17 cellular contexts compared by ENCODE assay signal in genomic region chr1:19757641-19758040, GRCh38. TPM values are rescaled to one million over a fixed set of nuclear protein-coding genes. Genes with fewer than 3 reads are reported as not detected.
DNase-seq lines count a peak whose midpoint lies in the region; ATAC-seq and TF ChIP-seq lines count a peak whose summit lies in the region.
"Had no signal": no experiment of that assay in that cellular context is flagged by ENCODE, and none has a peak within 500 bp of the region (broad histone marks: within the 10 kb centered on the region; RNA-seq: fewer than 3 reads in every experiment).

No MANE protein-coding gene starts in this region.

- BruUV-seq in HCT116 (replicated peaks; lab: Mats Ljungman, UMichigan), result no TSS peak

- no peaks in the 10 kb centered on the region for H3K36me3 ChIP-seq in HCT116 (ENCODE audit: control insufficient read depth in 1 of 2, insufficient read depth in 2 of 2, low read length in 2 of 2)
- H3K36me3 ChIP-seq in adrenal gland (replicated peaks in 1 of 2), result peaks cover 0 to 12% of the 10 kb centered on the region in 2 donors
- H3K36me3 ChIP-seq in mesenchymal stem cell (ENCODE audit: control insufficient read depth in 1 of 2, insufficient read depth in 2 of 2, low read depth in 1 of 2, low read length in 2 of 2), result peaks cover 16 to 22% of the 10 kb centered on the region in 2 experiments
- H3K36me3 ChIP-seq: MG63 had no signal

- no peak overlapping the region for H3K18ac ChIP-seq in mesenchymal stem cell (ENCODE audit: low read depth in 1 of 2, low read length in 2 of 2)

- H3K9ac ChIP-seq in HCT116 (ENCODE audit: low read length), result 0 out of 2 replicates have a peak overlapping the region, but pooled peaks have one; percentile 2
- peak overlapping the region; percentile 10 for H3K9ac ChIP-seq in mesenchymal stem cell (ENCODE audit: low read length)

- H3K4me3 ChIP-seq in HCT116 (replicated peaks in 1 of 2; ENCODE audit: low read depth in 1 of 2, low read length in 2 of 2) (no peak overlapping the region), adrenal gland (no peak overlapping the region), mesenchymal stem cell (ENCODE audit: insufficient read depth in 1 of 2, low read depth in 1 of 2, low read length in 2 of 2) (no peak overlapping the region)
- H3K4me3 ChIP-seq: GM12878, MG63, PC-9 had no signal

- no peak overlapping the region for H2BK15ac ChIP-seq in mesenchymal stem cell (ENCODE audit: low read depth, poor library complexity, severe bottlenecking)

- no peak overlapping the region for H3K4ac ChIP-seq in mesenchymal stem cell (ENCODE audit: low read depth in 1 of 2, low read length in 2 of 2)

- H4K91ac ChIP-seq in mesenchymal stem cell (ENCODE audit: low read length), result no peak overlapping the region

- H3K79me1 ChIP-seq in mesenchymal stem cell (replicated peaks; ENCODE audit: low read length, poor library complexity, severe bottlenecking), result peaks cover 2% of the 10 kb centered on the region

- H2BK12ac ChIP-seq in mesenchymal stem cell (ENCODE audit: low read length in 2 of 2), result no peak overlapping the region

- no peaks in the 10 kb centered on the region for H3K27me3 ChIP-seq in HCT116 (ENCODE audit: insufficient read depth, low read length)
- H3K27me3 ChIP-seq in adrenal gland, result no peaks in the 10 kb centered on the region
- H3K27me3 ChIP-seq in mesenchymal stem cell (ENCODE audit: control insufficient read depth in 1 of 2, insufficient read depth in 1 of 2, low read length in 2 of 2), result no peaks in the 10 kb centered on the region
- H3K27me3 ChIP-seq: MG63 had no signal

- POLR2A ChIA-PET in HCT116 (lab: Charles Lee), result no interaction called here

- TF ChIP-seq POLR2A in HCT116 (IDR thresholded peaks at IDR 0.05; ENCODE audit: borderline replicate concordance, extremely low read depth, insufficient read depth, insufficient read length), result no peak
- TF ChIP-seq POLR2A in adrenal gland (IDR thresholded peaks at IDR 0.05), result no peak

- no peak overlapping the region for H3K23ac ChIP-seq in mesenchymal stem cell (ENCODE audit: low read length in 2 of 2)

- 81 to 92% (median 86%) methylated on average over 4 of the region's 4 CpGs for WGBS in adrenal gland, 4 donors
- 87% methylated on average over 4 of the region's 4 CpGs for WGBS in mesenchymal stem cell

- RAD21 ChIA-PET in HCT116 (lab: Charles Lee; ENCODE audit: low non-redundant PET in 1 of 2, low total read pairs in 2 of 2, uncharacterized antibody in 2 of 2, unreplicated experiment in 2 of 2), result no interaction called here

- H3K14ac ChIP-seq in mesenchymal stem cell (ENCODE audit: low read length in 2 of 2), result no peak overlapping the region

- CTCF ChIA-PET in HCT116 (lab: Charles Lee), result no interaction called here

- H2BK5ac ChIP-seq in mesenchymal stem cell (ENCODE audit: low read depth, low read length, poor library complexity, severe bottlenecking), result no peak overlapping the region

- DNase-seq in HCT116 (ENCODE audit: low read depth, low spot score) (no peak), adrenal gland (no peak), mesenchymal stem cell (no peak), omental fat pad (ENCODE audit: low spot score) (no peak), retina (no peak), left cardiac atrium (no peak), T-helper 1 cell (no peak)
- DNase-seq: C1 segment of cervical spinal cord, KG1, NCI-H1105, NCI-H1694 treated with DMSO at 0.1 percent for 48 hours, NCI-H345, NCI-H69 had no signal

- H3K4me1 ChIP-seq in HCT116 (ENCODE audit: control insufficient read depth in 1 of 2, insufficient read depth in 2 of 2, low read length in 2 of 2) (peaks cover 12 to 30% of the 10 kb centered on the region in 2 experiments), adrenal gland (replicated peaks in 1 of 2) (peaks cover 0 to 12% of the 10 kb centered on the region in 2 donors), mesenchymal stem cell (ENCODE audit: control insufficient read depth, insufficient read depth, low read depth, low read length) (peaks cover 18% of the 10 kb centered on the region)

- intact Hi-C loops in HCT116 (cut with micrococcal nuclease) (no loop called here), adrenal gland (cut with DNase I) (no loop called here), left cardiac atrium (cut with DNase I) (no loop called here)

- H3K27ac ChIP-seq in HCT116 (ENCODE audit: low read depth, low read length), result no peak overlapping the region
- peak overlapping the region in 3 of 5 donors; percentile 69 to 86 (median 84) for H3K27ac ChIP-seq in adrenal gland
- no peak overlapping the region for H3K27ac ChIP-seq in mesenchymal stem cell (ENCODE audit: low read length, poor library complexity, severe bottlenecking)
- H3K27ac ChIP-seq: HL-60, PC-9 had no signal

- no peak overlapping the region for H2AK5ac ChIP-seq in mesenchymal stem cell (ENCODE audit: low read length, severe bottlenecking)

- H3K79me2 ChIP-seq in HCT116 (ENCODE audit: insufficient read depth, low read length), result no peaks in the 10 kb centered on the region

- TF ChIP-seq CTCF in HCT116 (IDR thresholded peaks at IDR 0.05 in 2 of 3, conservative IDR thresholded peaks at IDR 0.05 in 1 of 3; ENCODE audit: borderline replicate concordance in 1 of 3, insufficient read depth in 1 of 3, low read depth in 2 of 3, low read length in 2 of 3) (no peak), adrenal gland (IDR thresholded peaks at IDR 0.05) (no peak), omental fat pad (IDR thresholded peaks at IDR 0.05) (no peak)

- TF ChIP-seq RAD21 in HCT116 (IDR thresholded peaks at IDR 0.05; ENCODE audit: low read depth), result no peak

- no peak overlapping the region for H2BK120ac ChIP-seq in mesenchymal stem cell (ENCODE audit: low read depth, low read length)

- H3K9me3 ChIP-seq in HCT116 (ENCODE audit: control insufficient read depth in 1 of 2, insufficient read depth in 1 of 2, low read depth in 1 of 2, low read length in 2 of 2) (no peaks in the 10 kb centered on the region), adrenal gland (replicated peaks in 1 of 3) (no peaks in the 10 kb centered on the region), mesenchymal stem cell (ENCODE audit: control insufficient read depth, low read length) (no peaks in the 10 kb centered on the region)
- H3K9me3 ChIP-seq: MG63 had no signal

- H3K9me2 ChIP-seq in HCT116 (ENCODE audit: insufficient read depth), result no peaks in the 10 kb centered on the region

- ATAC-seq in HCT116 (no peak), omental fat pad (ENCODE audit: low FRiP score) (no peak), left cardiac atrium (no peak)
- ATAC-seq: GM12878 had no signal

- H2AFZ ChIP-seq in HCT116 (ENCODE audit: low read depth, low read length, poor library complexity, severe bottlenecking) (no peak overlapping the region), mesenchymal stem cell (ENCODE audit: low read depth, low read length) (no peak overlapping the region)
- H2AFZ ChIP-seq: PC-9 had no signal

- H4K20me1 ChIP-seq in HCT116 (ENCODE audit: insufficient read depth), result no peaks in the 10 kb centered on the region

- H3K4me2 ChIP-seq in HCT116 (ENCODE audit: low read length), result peak overlapping the region; percentile 55; the same call in 1 of the 2 replicates
- no peak overlapping the region for H3K4me2 ChIP-seq in mesenchymal stem cell (ENCODE audit: low read length, poor library complexity, severe bottlenecking)
- H3K4me2 ChIP-seq: PC-9 had no signal

- H4K8ac ChIP-seq in mesenchymal stem cell (ENCODE audit: low read length), result no peak overlapping the region

TF ChIP-seq in HCT116, 20 proteins besides CTCF, POLR2A, EP300 and RAD21 (continues in another document):
- TF ChIP-seq MAX (IDR thresholded peaks at IDR 0.05), result no peak
- TF ChIP-seq EZH2 (IDR thresholded peaks at IDR 0.05), result no peak
- TF ChIP-seq SP1 (IDR thresholded peaks at IDR 0.05; ENCODE audit: low read depth), result no peak
- TF ChIP-seq ELF1 (IDR thresholded peaks at IDR 0.05; ENCODE audit: borderline replicate concordance, low read depth), result no peak
- no peak for TF ChIP-seq EGR1 (IDR thresholded peaks at IDR 0.05; ENCODE audit: low read depth)
- TF ChIP-seq FOSL1 (IDR thresholded peaks at IDR 0.05; ENCODE audit: low read depth), result no peak
- no peak for TF ChIP-seq ATF3 (IDR thresholded peaks at IDR 0.05)
- TF ChIP-seq SRF (IDR thresholded peaks at IDR 0.05; ENCODE audit: low read depth), result no peak
- TF ChIP-seq ZNF274 (IDR thresholded peaks at IDR 0.05; ENCODE audit: low read depth, low read length), result no peak
- TF ChIP-seq TCF7L2 (IDR thresholded peaks at IDR 0.05; ENCODE audit: borderline replicate concordance, extremely low read depth, insufficient read depth, insufficient read length), result no peak
- TF ChIP-seq CBX3 (IDR thresholded peaks at IDR 0.05; ENCODE audit: low read depth), result no peak
- no peak for TF ChIP-seq JUND (IDR thresholded peaks at IDR 0.05)
- no peak for TF ChIP-seq POLR2AphosphoS5 (IDR thresholded peaks at IDR 0.05; ENCODE audit: low read depth, low read length)

RNA-seq across cellular contexts. Expression of gene TMCO4, which starts 42.1 kb away (rescaled TPM):
- total RNA-seq in HCT116 (2021; ENCODE audit: unreplicated experiment) (12.7 TPM), adrenal gland (10 to 100 TPM; 23.2 to 55.0 (median 38.1) TPM), omental fat pad (10 to 100 TPM; 19.0 to 26.6 (median 20.7) TPM), left cardiac atrium (10 to 100 TPM in 1 of 2 donors, 1 to 10 TPM in 1; 9.0 to 10.1 TPM)
- polyA plus RNA-seq in HCT116 (2012), result 13.1 and 13.8 TPM in 2 replicates
- 10 to 100 TPM; 28.3 to 44.3 (median 42.6) TPM for polyA plus RNA-seq in adrenal gland
- 8.1 TPM for polyA plus RNA-seq in mesenchymal stem cell (2013, experiment 1 of 2)
- polyA plus RNA-seq in mesenchymal stem cell (2013, experiment 2 of 2), result 7.6 TPM

RNA-seq across cellular contexts. Expression of gene RNF186, which starts 57.4 kb away (rescaled TPM):
- total RNA-seq in HCT116 (2021; ENCODE audit: unreplicated experiment) (not detected), adrenal gland (not detected), omental fat pad (not detected), left cardiac atrium (not detected)
- not detected in 2 replicates for polyA plus RNA-seq in HCT116 (2012)
- not detected for polyA plus RNA-seq in adrenal gland
- polyA plus RNA-seq in mesenchymal stem cell (2013, experiment 1 of 2), result not detected
- not detected for polyA plus RNA-seq in mesenchymal stem cell (2013, experiment 2 of 2)
- total RNA-seq: GM12878, PC-9 had no signal
- polyA plus RNA-seq: GM12878 had no signal

Comparison
In these comparisons a context has a peak if more than half of its experiments do, and no peak if none do; other contexts are left out.
1. H3K27ac ChIP-seq: peak in adrenal gland (3 of 5); none in HCT116 (single experiment) and mesenchymal stem cell (single experiment).